ENCODE assay signal across 11 cellular contexts in the genomic region with DNA sequence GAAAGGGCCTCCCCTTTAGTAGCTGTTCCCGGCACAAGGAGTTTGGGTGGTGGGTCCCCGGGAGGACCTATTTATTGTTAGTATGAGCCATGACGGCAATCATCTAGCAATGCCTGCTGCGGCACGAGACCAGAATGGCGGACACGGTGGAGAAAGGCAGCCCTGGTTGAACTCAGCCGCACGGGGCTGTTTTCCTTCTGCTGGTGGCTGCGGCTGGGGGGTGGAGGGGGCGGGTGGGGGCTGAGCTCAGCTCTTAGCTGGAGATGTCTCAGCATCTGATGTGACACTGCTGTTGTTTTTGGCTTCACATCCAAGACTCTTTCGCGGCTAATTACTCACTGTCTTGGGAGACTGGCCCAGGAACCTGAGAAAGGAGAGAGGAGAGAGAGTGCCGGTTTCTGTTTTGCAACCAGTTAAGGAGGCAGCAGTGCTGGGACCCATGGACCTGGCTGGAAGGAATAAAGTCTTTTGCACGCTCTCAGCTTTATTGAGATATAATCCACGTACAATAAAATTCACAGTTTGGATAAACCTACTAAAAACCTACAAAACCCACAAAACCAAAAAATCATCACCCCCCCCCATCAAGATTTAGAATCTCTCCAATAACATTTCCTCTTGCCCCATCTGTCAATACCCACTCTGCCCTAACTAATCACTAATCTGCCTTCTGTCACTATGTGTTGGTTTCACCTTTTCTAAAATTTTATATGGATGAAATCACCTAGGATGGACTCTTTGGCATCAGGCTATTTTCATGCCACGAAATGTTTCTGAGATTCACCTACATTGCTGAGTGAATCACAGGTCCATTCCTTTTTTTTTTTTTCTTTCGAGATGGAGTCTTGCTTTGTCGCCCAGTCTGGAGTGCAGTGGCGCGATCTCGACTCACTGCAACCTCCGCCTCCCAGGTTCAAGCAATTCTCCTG.
DNase-seq lines count a peak whose midpoint lies in the region; ATAC-seq, FAIRE-seq and TF ChIP-seq lines count a peak whose summit lies in the region.
"Had no signal": no experiment of that assay in that cellular context is flagged by ENCODE, and none has a peak within 500 bp of the region (broad histone marks: within the 10 kb centered on the region; RNA-seq: fewer than 3 reads in every experiment).

No MANE protein-coding gene starts in this region.

- no peak for TF ChIP-seq CTCF in liver (IDR thresholded peaks at IDR 0.05; ENCODE audit: low read depth, low read length, missing input control)
- TF ChIP-seq CTCF in HepG2 (CRISPR knock-in tag; IDR thresholded peaks at IDR 0.05): no peak
- no peak for TF ChIP-seq CTCF in nephron (IDR thresholded peaks at IDR 0.05; ENCODE audit: unreplicated experiment in 3 of 3)
- no peak for TF ChIP-seq CTCF in GM20000 (IDR thresholded peaks at IDR 0.05; ENCODE audit: extremely low read depth, missing control alignments)

- FAIRE-seq in HepG2 (lab: Jason Lieb, UNC): no peak
- FAIRE-seq: endothelial cell of umbilical vein had no signal

- H3K9me3 Mint-ChIP-seq in nephron: no peaks in the 10 kb centered on the region

- CTCF ChIA-PET in HepG2 (lab: Yijun Ruan, JAX; ENCODE audit: low intra/inter-chr PET ratio, low total read pairs): no interaction called here

- TF ChIP-seq POLR2A in HepG2 (IDR thresholded peaks at IDR 0.05; ENCODE audit: insufficient read depth in 1 of 2, low read depth in 2 of 2, low read length in 2 of 2): no peak

- H3K27me3 ChIP-seq in liver (ENCODE audit: control insufficient read depth in 4 of 4, insufficient read depth in 4 of 4, low read length in 3 of 4) (no peaks in the 10 kb centered on the region), HepG2 (ENCODE audit: control insufficient read depth in 1 of 2, insufficient read depth in 2 of 2, low read length in 2 of 2) (peaks cover 13 to 47% of the 10 kb centered on the region in 2 experiments)
- H3K27me3 ChIP-seq: BE2C had no signal

- H3K36me3 ChIP-seq in liver (ENCODE audit: control insufficient read depth in 4 of 4, insufficient read depth in 3 of 4, low read depth in 1 of 4, low read length in 3 of 4): no peaks in the 10 kb centered on the region
- no peaks in the 10 kb centered on the region for H3K36me3 ChIP-seq in HepG2 (replicated peaks in 1 of 2; ENCODE audit: control insufficient read depth in 1 of 2, insufficient read depth in 2 of 2, low read length in 2 of 2)
- H3K36me3 ChIP-seq: BE2C had no signal

- BruUV-seq in HepG2 (replicated peaks; lab: Mats Ljungman, UMichigan): no TSS peak

- in situ Hi-C loops in HepG2 (cut with HindIII; ENCODE audit: extremely low pct_ligation_motif_present, low pct_unique_long_range_greater_than_20kb): no loop called here

- H3K27me3 Mint-ChIP-seq in nephron (ENCODE audit: low read depth): peaks cover 10% of the 10 kb centered on the region

- no peak for TF ChIP-seq EP300 in HepG2 (IDR thresholded peaks at IDR 0.05; ENCODE audit: low read depth in 2 of 2, low read length in 2 of 2)
- no peak for TF ChIP-seq EP300 in HepG2 (CRISPR knock-in tag; IDR thresholded peaks at IDR 0.05; ENCODE audit: borderline replicate concordance)

- WGBS in liver: 78% methylated on average over 23 of the region's 23 CpGs
- 61% methylated on average over 14 of the region's 23 CpGs for WGBS in HepG2 (ENCODE audit: low lambda C conversion rate)

- peaks cover 49% of the 10 kb centered on the region for H3K4me1 Mint-ChIP-seq in nephron

- H4K20me1 ChIP-seq in HepG2 (ENCODE audit: insufficient read depth, low read length): no peaks in the 10 kb centered on the region

- DNase-seq in HepG2 (ENCODE audit: low spot score) (no peak), epithelial cell of prostate (ENCODE audit: low read depth, low spot score) (peak; percentile 94), GM20000 (ENCODE audit: low spot score) (no peak)
- no peak for DNase-seq in activated CD4-positive, alpha-beta T cell treated with anti-CD3 and anti-CD28 coated beads, Interleukin-2, amount 50 U/mL, for 1 hour
- DNase-seq: BE2C, MM.1S had no signal

- POLR2A ChIA-PET in HepG2 (lab: Yijun Ruan, JAX): no interaction called here

- peak overlapping the region; percentile 43 to 66 for H3K27ac ChIP-seq in liver (ENCODE audit: low read depth in 1 of 2, low read length in 2 of 2)
- no peak overlapping the region for H3K27ac ChIP-seq in HepG2 (ENCODE audit: extremely low read length, insufficient read depth, low read length)
- peak overlapping the region; percentile 75 for H3K27ac ChIP-seq in epithelial cell of prostate

- H3K4me1 ChIP-seq in liver (ENCODE audit: control insufficient read depth in 4 of 4, insufficient read depth in 4 of 4, low read length in 3 of 4) (peaks cover 0 to 3% (median 1%) of the 10 kb centered on the region in 4 donors), HepG2 (ENCODE audit: insufficient read depth, low read length) (peaks cover 15% of the 10 kb centered on the region)
- H3K4me1 ChIP-seq: BE2C had no signal

- H3K9ac ChIP-seq in liver (ENCODE audit: low read depth in 1 of 2, low read length in 2 of 2) (no peak overlapping the region), HepG2 (ENCODE audit: insufficient read depth, low read depth, low read length) (no peak overlapping the region)

- peak overlapping the region; percentile 64 to 76 (median 73) for H3K4me3 Mint-ChIP-seq in nephron

- no peak for ATAC-seq in HepG2
- ATAC-seq in GM19452 (IDR thresholded peaks at IDR 0.05; ENCODE audit: unreplicated experiment): no peak
- no peak for ATAC-seq in HG02870 (IDR thresholded peaks at IDR 0.05; ENCODE audit: unreplicated experiment)

- H3K36me3 Mint-ChIP-seq in nephron (ENCODE audit: low read depth): no peaks in the 10 kb centered on the region

- H3K79me2 ChIP-seq in HepG2 (ENCODE audit: insufficient read depth, low read length): no peaks in the 10 kb centered on the region

- H3K4me2 ChIP-seq in HepG2 (ENCODE audit: low read depth, low read length): no peak overlapping the region

- peak overlapping the region; percentile 84 to 98 (median 97) for H3K27ac Mint-ChIP-seq in nephron

- H2AFZ ChIP-seq in HepG2 (ENCODE audit: low read length): no peak overlapping the region

- H3K4me3 ChIP-seq in liver (ENCODE audit: low read depth in 1 of 3, low read length in 3 of 3) (no peak overlapping the region), HepG2 (replicated peaks in 1 of 3; ENCODE audit: insufficient read depth in 1 of 3, low read depth in 2 of 3, low read length in 3 of 3) (no peak overlapping the region)

- TF ChIP-seq RAD21 in liver (IDR thresholded peaks at IDR 0.05) (peak in 1 of 2 donors; percentile 23), HepG2 (CRISPR knock-in tag; IDR thresholded peaks at IDR 0.05) (no peak)

- H3K9me3 ChIP-seq in liver (ENCODE audit: control insufficient read depth in 4 of 4, low read length in 3 of 4) (no peaks in the 10 kb centered on the region), HepG2 (ENCODE audit: low read length) (no peaks in the 10 kb centered on the region)
- H3K9me3 ChIP-seq: BE2C had no signal

- intact Hi-C loops in HepG2 (cut with micrococcal nuclease; ENCODE audit: unreplicated experiment): no loop called here

TF ChIP-seq in liver, 16 proteins besides CTCF, POLR2A, EP300 and RAD21 (continues in another document):
- TF ChIP-seq JUND (IDR thresholded peaks at IDR 0.05): no peak
- TF ChIP-seq ATF3 (IDR thresholded peaks at IDR 0.05): no peak
- no peak for TF ChIP-seq NR2F2 (IDR thresholded peaks at IDR 0.05)
- TF ChIP-seq EGR1 (IDR thresholded peaks at IDR 0.05; ENCODE audit: low read depth in 2 of 2): no peak
- no peak for TF ChIP-seq YY1 (IDR thresholded peaks at IDR 0.05)
- no peak for TF ChIP-seq GABPA (IDR thresholded peaks at IDR 0.05 in 1 of 2, conservative IDR thresholded peaks at IDR 0.05 in 1 of 2)
- TF ChIP-seq SP1 (IDR thresholded peaks at IDR 0.05): no peak
- TF ChIP-seq HNF4G (IDR thresholded peaks at IDR 0.05): no peak
- TF ChIP-seq FOXA2 (IDR thresholded peaks at IDR 0.05): no peak
- no peak for TF ChIP-seq FOXA1 (IDR thresholded peaks at IDR 0.05)
- no peak for TF ChIP-seq HNF4A (conservative IDR thresholded peaks at IDR 0.05)
- no peak for TF ChIP-seq RXRA (IDR thresholded peaks at IDR 0.05)
- TF ChIP-seq MAX (IDR thresholded peaks at IDR 0.05): no peak
- TF ChIP-seq TAF1 (conservative IDR thresholded peaks at IDR 0.05): no peak

TF ChIP-seq in HepG2, 621 proteins besides CTCF, POLR2A, EP300 and RAD21 (continues in another document):
- TF ChIP-seq, protein P1, sequence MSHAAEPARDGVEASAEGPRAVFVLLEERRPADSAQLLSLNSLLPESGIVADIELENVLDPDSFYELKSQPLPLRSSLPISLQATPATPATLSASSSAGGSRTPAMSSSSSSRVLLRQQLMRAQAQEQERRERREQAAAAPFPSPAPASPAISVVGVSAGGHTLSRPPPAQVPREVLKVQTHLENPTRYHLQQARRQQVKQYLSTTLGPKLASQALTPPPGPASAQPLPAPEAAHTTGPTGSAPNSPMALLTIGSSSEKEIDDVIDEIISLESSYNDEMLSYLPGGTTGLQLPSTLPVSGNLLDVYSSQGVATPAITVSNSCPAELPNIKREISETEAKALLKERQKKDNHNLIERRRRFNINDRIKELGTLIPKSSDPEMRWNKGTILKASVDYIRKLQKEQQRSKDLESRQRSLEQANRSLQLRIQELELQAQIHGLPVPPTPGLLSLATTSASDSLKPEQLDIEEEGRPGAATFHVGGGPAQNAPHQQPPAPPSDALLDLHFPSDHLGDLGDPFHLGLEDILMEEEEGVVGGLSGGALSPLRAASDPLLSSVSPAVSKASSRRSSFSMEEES (CRISPR knock-in tag; IDR thresholded peaks at IDR 0.05): no peak
- TF ChIP-seq ZSCAN22 (CRISPR knock-in tag; IDR thresholded peaks at IDR 0.05) (no peak), CBX1 (IDR thresholded peaks at IDR 0.05; ENCODE audit: low read depth) (no peak), ZKSCAN5 (CRISPR knock-in tag; IDR thresholded peaks at IDR 0.05) (no peak)
- TF ChIP-seq, protein P2, sequence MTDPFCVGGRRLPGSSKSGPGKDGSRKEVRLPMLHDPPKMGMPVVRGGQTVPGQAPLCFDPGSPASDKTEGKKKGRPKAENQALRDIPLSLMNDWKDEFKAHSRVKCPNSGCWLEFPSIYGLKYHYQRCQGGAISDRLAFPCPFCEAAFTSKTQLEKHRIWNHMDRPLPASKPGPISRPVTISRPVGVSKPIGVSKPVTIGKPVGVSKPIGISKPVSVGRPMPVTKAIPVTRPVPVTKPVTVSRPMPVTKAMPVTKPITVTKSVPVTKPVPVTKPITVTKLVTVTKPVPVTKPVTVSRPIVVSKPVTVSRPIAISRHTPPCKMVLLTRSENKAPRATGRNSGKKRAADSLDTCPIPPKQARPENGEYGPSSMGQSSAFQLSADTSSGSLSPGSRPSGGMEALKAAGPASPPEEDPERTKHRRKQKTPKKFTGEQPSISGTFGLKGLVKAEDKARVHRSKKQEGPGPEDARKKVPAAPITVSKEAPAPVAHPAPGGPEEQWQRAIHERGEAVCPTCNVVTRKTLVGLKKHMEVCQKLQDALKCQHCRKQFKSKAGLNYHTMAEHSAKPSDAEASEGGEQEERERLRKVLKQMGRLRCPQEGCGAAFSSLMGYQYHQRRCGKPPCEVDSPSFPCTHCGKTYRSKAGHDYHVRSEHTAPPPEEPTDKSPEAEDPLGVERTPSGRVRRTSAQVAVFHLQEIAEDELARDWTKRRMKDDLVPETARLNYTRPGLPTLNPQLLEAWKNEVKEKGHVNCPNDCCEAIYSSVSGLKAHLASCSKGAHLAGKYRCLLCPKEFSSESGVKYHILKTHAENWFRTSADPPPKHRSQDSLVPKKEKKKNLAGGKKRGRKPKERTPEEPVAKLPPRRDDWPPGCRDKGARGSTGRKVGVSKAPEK (CRISPR knock-in tag; IDR thresholded peaks at IDR 0.05; ENCODE audit: borderline replicate concordance): no peak
